In genomic region chr1:46363121-46363520, GRCh38 we compare ENCODE assay signal across 21 cellular contexts. TPM values are rescaled to one million over a fixed set of nuclear protein-coding genes. Genes with fewer than 3 reads are reported as not detected.
"Had no signal": no experiment of that assay in that cellular context is flagged by ENCODE, and none has a peak within 500 bp of the region (broad histone marks: within the 10 kb centered on the region; RNA-seq: fewer than 3 reads in every experiment).

No MANE protein-coding gene starts in this region.

- H3K4me3 Mint-ChIP-seq: activated CD4-positive, alpha-beta memory T cell treated with anti-CD3 and anti-CD28 coated beads, Interleukin-2, amount 10 ng/mL, durations not matched to agents 7 days and 5 days; activated CD4-positive, alpha-beta T cell treated with anti-CD3 and anti-CD28 coated beads, Interleukin-2, amount 10 ng/mL, durations not matched to agents 24 days and 14 days; activated CD8-positive, alpha-beta memory T cell treated with anti-CD3 and anti-CD28 coated beads, Interleukin-2, amount 10 ng/mL, durations not matched to agents 7 days and 5 days; activated naive CD8-positive, alpha-beta T cell treated with anti-CD3 and anti-CD28 coated beads, Interleukin-2, amount 50 U/mL, for 24 hours; activated T-helper 1 cell treated with anti-CD3 and anti-CD28 coated beads, Interleukin-12 subunit alpha, Interleukin-12 subunit beta, Interleukin-2, Interleukin-4 antibody, amounts not matched to agents 30 ng/mL and 10 ng/mL and 1 ng/mL, durations not matched to agents 14 hours and 24 hours and 36 hours; memory B cell; nephron; stimulated activated memory B cell treated with anti-CD40 and anti-IgM and Interleukin-4, amounts not matched to agents 10 μg/mL and 1 μg/mL and 100 μg/mL, for 72 hours; type B pancreatic cell had no signal

- H3K4me2 ChIP-seq: smooth muscle cell had no signal

- H3K4me1 ChIP-seq: heart right ventricle, vagina had no signal

- H3K9me3 Mint-ChIP-seq: activated CD4-positive, alpha-beta memory T cell treated with anti-CD3 and anti-CD28 coated beads, Interleukin-2, amount 10 ng/mL, durations not matched to agents 7 days and 5 days; activated CD4-positive, alpha-beta T cell treated with anti-CD3 and anti-CD28 coated beads, Interleukin-2, amount 10 ng/mL, durations not matched to agents 24 days and 14 days; activated naive CD8-positive, alpha-beta T cell treated with anti-CD3 and anti-CD28 coated beads, Interleukin-2, amount 50 U/mL, for 24 hours; activated T-helper 1 cell treated with anti-CD3 and anti-CD28 coated beads, Interleukin-12 subunit alpha, Interleukin-12 subunit beta, Interleukin-2, Interleukin-4 antibody, amounts not matched to agents 30 ng/mL and 10 ng/mL and 1 ng/mL, durations not matched to agents 14 hours and 24 hours and 36 hours; memory B cell; nephron; stimulated activated memory B cell treated with anti-CD40 and anti-IgM and Interleukin-4, amounts not matched to agents 10 μg/mL and 1 μg/mL and 100 μg/mL, for 72 hours; type B pancreatic cell had no signal

- H3K4me3 ChIP-seq: heart right ventricle, smooth muscle cell, vagina had no signal

- H3K27ac ChIP-seq: heart right ventricle, vagina had no signal

- H3K27me3 Mint-ChIP-seq: activated CD4-positive, alpha-beta memory T cell treated with anti-CD3 and anti-CD28 coated beads, Interleukin-2, amount 10 ng/mL, durations not matched to agents 7 days and 5 days; activated CD4-positive, alpha-beta T cell treated with anti-CD3 and anti-CD28 coated beads, Interleukin-2, amount 10 ng/mL, durations not matched to agents 24 days and 14 days; activated CD8-positive, alpha-beta memory T cell treated with anti-CD3 and anti-CD28 coated beads, Interleukin-2, amount 10 ng/mL, durations not matched to agents 7 days and 5 days; activated naive CD8-positive, alpha-beta T cell treated with anti-CD3 and anti-CD28 coated beads, Interleukin-2, amount 50 U/mL, for 24 hours; memory B cell; stimulated activated memory B cell treated with anti-CD40 and anti-IgM and Interleukin-4, amounts not matched to agents 10 μg/mL and 1 μg/mL and 100 μg/mL, for 72 hours; type B pancreatic cell had no signal

- H3K9me3 ChIP-seq: heart right ventricle, vagina had no signal

- H3K4me1 Mint-ChIP-seq: activated CD4-positive, alpha-beta memory T cell treated with anti-CD3 and anti-CD28 coated beads, Interleukin-2, amount 10 ng/mL, durations not matched to agents 7 days and 5 days; activated CD4-positive, alpha-beta T cell treated with anti-CD3 and anti-CD28 coated beads, Interleukin-2, amount 10 ng/mL, durations not matched to agents 24 days and 14 days; activated CD8-positive, alpha-beta memory T cell treated with anti-CD3 and anti-CD28 coated beads, Interleukin-2, amount 10 ng/mL, durations not matched to agents 7 days and 5 days; activated naive CD8-positive, alpha-beta T cell treated with anti-CD3 and anti-CD28 coated beads, Interleukin-2, amount 50 U/mL, for 24 hours; nephron; stimulated activated memory B cell treated with anti-CD40 and anti-IgM and Interleukin-4, amounts not matched to agents 10 μg/mL and 1 μg/mL and 100 μg/mL, for 72 hours had no signal

- FAIRE-seq: keratinocyte had no signal

- DNase-seq: activated CD4-positive, alpha-beta memory T cell treated with anti-CD3 and anti-CD28 coated beads, Interleukin-2, amount 10 ng/mL, durations not matched to agents 7 days and 5 days; activated CD4-positive, alpha-beta T cell treated with anti-CD3 and anti-CD28 coated beads, Interleukin-2, amount 10 ng/mL, durations not matched to agents 24 days and 14 days; activated CD8-positive, alpha-beta memory T cell treated with anti-CD3 and anti-CD28 coated beads, Interleukin-2, amount 10 ng/mL, durations not matched to agents 7 days and 5 days; activated gamma-delta T cell; activated naive CD4-positive, alpha-beta T cell treated with anti-CD3 and anti-CD28 coated beads, Interleukin-2, amount 50 U/mL, for 16 hours; activated naive CD8-positive, alpha-beta T cell treated with anti-CD3 and anti-CD28 coated beads, Interleukin-2, amount 50 U/mL, for 24 hours; heart right ventricle; left colon; posterior cingulate gyrus; stimulated activated CD4-positive, alpha-beta T cell treated with anti-CD3 and anti-CD28 coated beads, Interleukin-15, amount 100 ng/mL, for 24 hours; T1000 had no signal

- H3K27me3 ChIP-seq: heart right ventricle, vagina had no signal

- ATAC-seq: activated CD8-positive, alpha-beta memory T cell treated with anti-CD3 and anti-CD28 coated beads, Interleukin-2, amount 10 ng/mL, durations not matched to agents 7 days and 5 days; activated naive CD8-positive, alpha-beta T cell treated with anti-CD3 and anti-CD28 coated beads, Interleukin-2, amount 50 U/mL, for 24 hours; heart right ventricle; left colon; sciatic nerve; stimulated activated memory B cell treated with anti-CD40 and anti-IgM and Interleukin-4, amounts not matched to agents 10 μg/mL and 1 μg/mL and 100 μg/mL, for 72 hours had no signal

- H3K27ac Mint-ChIP-seq: activated CD4-positive, alpha-beta memory T cell treated with anti-CD3 and anti-CD28 coated beads, Interleukin-2, amount 10 ng/mL, durations not matched to agents 7 days and 5 days; activated CD4-positive, alpha-beta T cell treated with anti-CD3 and anti-CD28 coated beads, Interleukin-2, amount 10 ng/mL, durations not matched to agents 24 days and 14 days; activated CD8-positive, alpha-beta memory T cell treated with anti-CD3 and anti-CD28 coated beads, Interleukin-2, amount 10 ng/mL, durations not matched to agents 7 days and 5 days; activated naive CD8-positive, alpha-beta T cell treated with anti-CD3 and anti-CD28 coated beads, Interleukin-2, amount 50 U/mL, for 24 hours; activated T-helper 1 cell treated with anti-CD3 and anti-CD28 coated beads, Interleukin-12 subunit alpha, Interleukin-12 subunit beta, Interleukin-2, Interleukin-4 antibody, amounts not matched to agents 30 ng/mL and 10 ng/mL and 1 ng/mL, durations not matched to agents 14 hours and 24 hours and 36 hours; memory B cell; nephron; stimulated activated memory B cell treated with anti-CD40 and anti-IgM and Interleukin-4, amounts not matched to agents 10 μg/mL and 1 μg/mL and 100 μg/mL, for 72 hours; type B pancreatic cell had no signal

RNA-seq across cellular contexts. Expression of gene FAAH, which starts 31.0 kb away (rescaled TPM):
- total RNA-seq: myocyte had no signal
